8 cellular contexts compared by ENCODE assay signal in the genomic region with DNA sequence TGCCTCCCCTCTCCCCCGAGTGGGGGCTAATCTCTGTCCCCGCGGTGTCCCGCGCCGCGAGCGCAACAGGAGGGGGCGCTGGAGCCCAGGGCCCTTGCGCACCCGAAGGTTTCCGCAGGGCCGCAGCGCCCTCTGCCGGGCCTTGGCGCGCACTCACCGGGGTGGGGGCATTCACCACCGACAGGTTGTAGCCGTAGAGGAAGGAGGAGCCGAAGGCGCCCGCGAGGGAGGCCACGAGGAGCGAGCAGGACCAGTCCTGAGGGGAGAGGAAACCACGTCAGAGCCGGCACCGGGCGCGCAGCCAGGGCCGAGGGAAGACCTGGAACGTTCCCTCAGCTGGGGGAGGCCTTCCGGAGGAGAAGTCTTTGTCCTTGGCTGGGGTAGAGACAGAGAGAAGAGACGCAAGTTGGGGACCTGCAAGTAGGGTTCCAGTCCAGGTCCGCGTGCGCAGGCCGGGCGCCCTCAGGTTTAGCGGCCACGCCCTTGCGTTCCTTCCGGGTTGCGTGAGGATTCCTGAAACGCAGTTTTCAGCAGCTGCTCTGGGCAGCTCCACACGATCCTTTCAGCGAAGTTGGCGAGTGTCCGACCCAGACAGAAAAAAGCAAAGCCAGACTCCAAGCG. TPM values are rescaled to one million over a fixed set of nuclear protein-coding genes. Genes with fewer than 3 reads are reported as not detected.
DNase-seq lines count a peak whose midpoint lies in the region; ATAC-seq, FAIRE-seq and TF ChIP-seq lines count a peak whose summit lies in the region.

No MANE protein-coding gene starts in this region.

- no peaks in the 10 kb centered on the region for H3K36me3 Mint-ChIP-seq in brain

- H3K27ac ChIP-seq in iPS DF 6.9 (ENCODE audit: low read length) (no peak overlapping the region), gastrocnemius medialis (peak overlapping the region; percentile 82 to 91 (median 88))

- peaks cover 18% of the 10 kb centered on the region for H3K4me1 Mint-ChIP-seq in brain

- ATAC-seq in HG02763 (IDR thresholded peaks at IDR 0.05; ENCODE audit: unreplicated experiment) (peak; percentile 97), gastrocnemius medialis (peak; percentile 82 to 91)

- no peaks in the 10 kb centered on the region for H3K9me3 ChIP-seq in iPS DF 6.9 (ENCODE audit: control insufficient read depth, insufficient read depth, low read length)
- H3K9me3 ChIP-seq in gastrocnemius medialis: no peaks in the 10 kb centered on the region
- no peaks in the 10 kb centered on the region for H3K9me3 ChIP-seq in BE2C

- H3K4me3 ChIP-seq in iPS DF 6.9 (ENCODE audit: low read length) (peak overlapping the region; percentile 39; the same call in 1 of the 2 replicates), gastrocnemius medialis (peak overlapping the region; percentile 45 to 51 (median 48)), BE2C (ENCODE audit: low read depth, low read length) (no peak overlapping the region)

- H3K27ac Mint-ChIP-seq in brain: peak overlapping the region in 3 of 5 experiments; percentile 24 to 77 (median 70)

- TF ChIP-seq CTCF in brain (conservative IDR thresholded peaks at IDR 0.05) (peak; percentile 72 to 87), gastrocnemius medialis (IDR thresholded peaks at IDR 0.05 in 4 of 5, conservative IDR thresholded peaks at IDR 0.05 in 1 of 5) (peak; percentile 98 to 100 (median 99)), BE2C (IDR thresholded peaks at IDR 0.05; ENCODE audit: low read depth, low read length) (no peak)

- peak overlapping the region in 4 of 5 experiments; percentile 15 to 65 (median 56) for H3K4me3 Mint-ChIP-seq in brain

- H3K36me3 ChIP-seq in iPS DF 6.9 (ENCODE audit: control insufficient read depth, insufficient read depth, low read length): no peaks in the 10 kb centered on the region; the same call in 1 of the 2 replicates
- no peaks in the 10 kb centered on the region for H3K36me3 ChIP-seq in gastrocnemius medialis
- H3K36me3 ChIP-seq in BE2C: no peaks in the 10 kb centered on the region

- in situ Hi-C loops in gastrocnemius medialis (cut with MboI; ENCODE audit: low sequenced_read_pairs in 4 of 4): loop anchor here (5.0 to 25.0 kb wide), 3 partner anchors 254 to 393 kb away; no protein-coding TSS in a partner anchor

- FAIRE-seq in GM12891 (lab: Jason Lieb, UNC): peak; percentile 91

- peaks cover 4% of the 10 kb centered on the region for H3K4me1 ChIP-seq in iPS DF 6.9 (ENCODE audit: control insufficient read depth, insufficient read depth, low read length)
- H3K4me1 ChIP-seq in gastrocnemius medialis: peaks cover 16 to 34% of the 10 kb centered on the region in 2 donors
- H3K4me1 ChIP-seq in BE2C: no peaks in the 10 kb centered on the region

- peak; percentile 96 for DNase-seq in GM12891 (ENCODE audit: insufficient read length, low spot score)
- peak; percentile 43 for DNase-seq in NCI-H1436 treated with DMSO at 0.1 percent for 48 hours (lab: John Stamatoyannopoulos, UW)
- peak; percentile 96 for DNase-seq in UCSD-AML1 (lab: John Stamatoyannopoulos, UW; ENCODE audit: unreplicated experiment)
- DNase-seq in iPS DF 6.9 (ENCODE audit: low read depth, low spot score): peak; percentile 72
- DNase-seq in gastrocnemius medialis: peak; percentile 89 to 96
- no peak for DNase-seq in BE2C

- H3K9me3 Mint-ChIP-seq in brain: peaks cover 0 to 10% (median 0%) of the 10 kb centered on the region in 5 experiments

- TF ChIP-seq POLR2A in GM12891 (IDR thresholded peaks at IDR 0.05; ENCODE audit: low read depth, low read length) (peak; percentile 75), gastrocnemius medialis (IDR thresholded peaks at IDR 0.05) (peak; percentile 38 to 44)

- H3K27me3 ChIP-seq in iPS DF 6.9 (ENCODE audit: control insufficient read depth, insufficient read depth, low read length) (no peaks in the 10 kb centered on the region), gastrocnemius medialis (no peaks in the 10 kb centered on the region), BE2C (no peaks in the 10 kb centered on the region)

- intact Hi-C loops in gastrocnemius medialis (cut with DNase I; ENCODE audit: low total_unique reads): loop anchor here (1.0 to 10.0 kb wide), 6 partner anchors 14 to 327 kb away; partner anchors contain the start of gene WDR1

- H3K27me3 Mint-ChIP-seq in brain: peaks cover 3% of the 10 kb centered on the region

- no CpG with 5 or more reads among the region's 51 CpGs for WGBS in iPS DF 6.9 (ENCODE audit: insufficient coverage, insufficient read length)

TF ChIP-seq in GM12891, 5 proteins besides CTCF, POLR2A, EP300 and RAD21:
- TF ChIP-seq POLR2AphosphoS5 (IDR thresholded peaks at IDR 0.05; ENCODE audit: low read depth, low read length) (0 out of 2 replicates have a peak, but pooled peaks have one; percentile 70), SPI1 (IDR thresholded peaks at IDR 0.05; ENCODE audit: low read depth, low read length) (no peak)

RNA-seq across cellular contexts. Expression of gene SLC2A9, which starts 2.4 kb away (rescaled TPM):
- 0.56 TPM for polyA plus RNA-seq in GM12891 (2012; ENCODE audit: low read depth, missing spikeins)
- 5.2 TPM for polyA plus RNA-seq in brain (ENCODE audit: insufficient read depth, low read depth, low replicate concordance)
- under 1 TPM; 0.19 to 0.89 (median 0.62) TPM for total RNA-seq in gastrocnemius medialis
- polyA plus RNA-seq in BE2C (2012; ENCODE audit: insufficient read depth, insufficient read length, low read depth): not detected
